In genomic region chr1:44323952-44324351, GRCh38 we compare ENCODE assay signal across 27 cellular contexts.
"Had no signal": no experiment of that assay in that cellular context is flagged by ENCODE, and none has a peak within 500 bp of the region (broad histone marks: within the 10 kb centered on the region; RNA-seq: fewer than 3 reads in every experiment).

No MANE protein-coding gene starts in this region.

- H3K9me3 ChIP-seq: breast epithelium, lower lobe of right lung, thoracic aorta had no signal

- H3K4me3 ChIP-seq: breast epithelium, lower lobe of right lung, skin epidermis, thoracic aorta had no signal

- H3K27ac ChIP-seq: breast epithelium, lower lobe of right lung, skin epidermis, thoracic aorta had no signal

- ATAC-seq: activated T-helper 17 cell treated with anti-CD3 and anti-CD28 coated beads, Interleukin-2, amount 50 U/mL, for 72 hours; left colon; lower lobe of right lung; natural killer cell treated with Interleukin-12 subunit alpha and Interleukin-12 subunit beta and Interleukin-15 and Interleukin-18, amount 100 ng/mL, for 72 hours; sciatic nerve; stimulated activated naive CD8-positive, alpha-beta T cell treated with anti-CD3 and anti-CD28 coated beads, Interleukin-15, Interleukin-2, amounts not matched to agents 100 U/mL and 50 U/mL, for 24 hours had no signal

- DNase-seq: activated CD4-positive, alpha-beta memory T cell treated with anti-CD3 and anti-CD28 coated beads for 36 hours; activated CD4-positive, alpha-beta T cell treated with anti-CD3 and anti-CD28 coated beads, Interleukin-2, amount 10 ng/mL, durations not matched to agents 24 days and 14 days; activated CD4-positive, CD25-positive, alpha-beta regulatory T cell treated with anti-CD3 and anti-CD28 coated beads, Interleukin-2, amount 50 U/mL, for 72 hours; activated CD8-positive, alpha-beta memory T cell treated with anti-CD3 and anti-CD28 coated beads, Interleukin-2, amount 50 U/mL, for 4 hours; activated gamma-delta T cell treated with Interleukin-2 at 50 U/mL for 16 hours; activated naive CD4-positive, alpha-beta T cell treated with anti-CD3 and anti-CD28 coated beads, Interleukin-2, amount 50 U/mL, for 16 hours; activated T-cell treated with anti-CD3 and anti-CD28 coated beads, Interleukin-2, amount 50 U/mL, for 1 hour; amygdala; dermis blood vessel endothelial cell; effector CD4-positive, alpha-beta T cell; head of caudate nucleus; hypothalamus; immature natural killer cell; kidney; lower lobe of right lung; mesendoderm; stimulated activated CD4-positive, alpha-beta T cell treated with anti-CD3 and anti-CD28 coated beads, Interleukin-12 subunit alpha, Interleukin-12 subunit beta, amount 100 ng/mL, for 4 hours; stimulated activated CD4-positive, alpha-beta T cell treated with anti-CD3 and anti-CD28 coated beads, Interleukin-4, amount 100 ng/mL, for 1 hour; stimulated activated naive CD8-positive, alpha-beta T cell treated with anti-CD3 and anti-CD28 coated beads, Interleukin-15, Interleukin-2, amounts not matched to agents 100 U/mL and 50 U/mL, for 24 hours; T-helper 2 cell had no signal

- H3K36me3 ChIP-seq: breast epithelium had no signal

- H3K27me3 ChIP-seq: breast epithelium had no signal
